In the genomic region with DNA sequence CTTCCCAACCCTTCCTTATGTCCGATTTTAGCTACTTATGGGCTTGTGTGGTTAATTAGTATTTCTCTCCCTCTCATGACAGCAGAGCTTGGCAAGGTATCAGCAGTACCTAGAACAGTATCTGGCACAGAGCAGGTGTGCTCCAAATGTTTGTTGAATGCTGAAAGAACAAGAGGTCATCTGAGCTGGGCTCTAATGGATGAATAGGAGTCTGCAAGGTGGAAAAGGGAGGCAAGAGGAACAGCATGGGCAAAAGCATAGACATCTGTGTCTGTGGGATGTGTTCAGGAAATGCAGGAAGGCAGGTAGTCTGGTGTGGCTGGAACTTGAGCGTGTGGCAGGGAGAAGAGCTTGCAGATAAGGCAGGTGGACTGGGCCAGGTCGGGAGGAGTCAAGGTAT, we compare ENCODE assay signal across 25 cellular contexts. TPM values are rescaled to one million over a fixed set of nuclear protein-coding genes. Genes with fewer than 3 reads are reported as not detected.
A peak's percentile ranks its signal among the peaks of the same experiment; 100 is the strongest.
DNase-seq lines count a peak whose midpoint lies in the region; ATAC-seq, FAIRE-seq and TF ChIP-seq lines count a peak whose summit lies in the region.
"Had no signal": no experiment of that assay in that cellular context is flagged by ENCODE, and none has a peak within 500 bp of the region (broad histone marks: within the 10 kb centered on the region; RNA-seq: fewer than 3 reads in every experiment).

No MANE protein-coding gene starts in this region.

- 76% methylated on average over 3 of the region's 3 CpGs for WGBS in A549 (ENCODE audit: missing lambda C conversion rate)

- peaks cover 38% of the 10 kb centered on the region for H3K4me1 ChIP-seq in A549
- H3K4me1 ChIP-seq: BE2C, HAP-1 had no signal

- no peaks in the 10 kb centered on the region for H3K36me3 Mint-ChIP-seq in nephron progenitor cell (ENCODE audit: low read depth)
- H3K36me3 Mint-ChIP-seq: CD14-positive monocyte had no signal

- H3K4me3 ChIP-seq in A549: no peak overlapping the region
- H3K4me3 ChIP-seq: BLaER1 treated with 17β-estradiol and CSF1 and Interleukin-3, amounts not matched to agents 10 nM and 100 nM; HAP-1 had no signal

- peaks cover 21% of the 10 kb centered on the region for H3K27me3 Mint-ChIP-seq in nephron progenitor cell (ENCODE audit: low read depth, poor library complexity)

- peak overlapping the region; percentile 36 to 88; a peak in 3 of 6 replicates for H3K27ac ChIP-seq in A549
- H3K27ac ChIP-seq: 22Rv1; BLaER1 treated with 17β-estradiol and CSF1 and Interleukin-3, amounts not matched to agents 10 nM and 100 nM had no signal

- no peak overlapping the region for H3K4me2 ChIP-seq in A549
- H3K4me2 ChIP-seq: BLaER1 treated with 17β-estradiol and CSF1 and Interleukin-3, amounts not matched to agents 10 nM and 100 nM had no signal

- no peak for FAIRE-seq in A549 (lab: Jason Lieb, UNC)
- FAIRE-seq: A204.1, GM12891, GM18507, H54 had no signal

- TF ChIP-seq CTCF in A549 (IDR thresholded peaks at IDR 0.05) (no peak), nephron progenitor cell (IDR thresholded peaks at IDR 0.05) (no peak)

- no peak for TF ChIP-seq RAD21 in A549 (conservative IDR thresholded peaks at IDR 0.05 in 1 of 2, IDR thresholded peaks at IDR 0.05 in 1 of 2)

- no peak for TF ChIP-seq POLR2A in A549 (IDR thresholded peaks at IDR 0.05; ENCODE audit: low read length)

- H3K9me3 ChIP-seq in A549: peaks cover 5% of the 10 kb centered on the region; the same call in 1 of the 3 replicates
- H3K9me3 ChIP-seq: BE2C; BLaER1 treated with 17β-estradiol and CSF1 and Interleukin-3, amounts not matched to agents 10 nM and 100 nM; HAP-1 had no signal

- H3K4me3 Mint-ChIP-seq in nephron progenitor cell: no peak overlapping the region
- H3K4me3 Mint-ChIP-seq: CD14-positive monocyte; CD4-positive, alpha-beta T cell; CD8-positive, alpha-beta memory T cell had no signal

- no peak for TF ChIP-seq EP300 in A549 (IDR thresholded peaks at IDR 0.05)

- H3K4me1 Mint-ChIP-seq in nephron progenitor cell: peaks cover 40% of the 10 kb centered on the region
- H3K4me1 Mint-ChIP-seq: CD14-positive monocyte; CD8-positive, alpha-beta memory T cell had no signal

- CTCF ChIA-PET in A549 (lab: Yijun Ruan, JAX): interaction anchor here (0.8 to 2.1 kb wide), 13 partner anchors 10 to 207 kb away, joined by 3 to 8 read pairs (median 4); partner anchors contain the start of gene RTN4RL2

- peak overlapping the region; percentile 11 for H3K27ac Mint-ChIP-seq in nephron progenitor cell
- H3K27ac Mint-ChIP-seq: CD14-positive monocyte; CD4-positive, alpha-beta T cell had no signal

- POLR2A ChIA-PET in A549 (lab: Yijun Ruan, JAX): interaction anchor here (1.1 kb wide), 1 partner anchor 26 kb away, joined by 3 read pairs; the partner anchor contains the start of gene SSRP1

- no peak for ATAC-seq in A549

- no peaks in the 10 kb centered on the region for H3K9me3 Mint-ChIP-seq in nephron progenitor cell
- H3K9me3 Mint-ChIP-seq: CD4-positive, alpha-beta T cell; CD8-positive, alpha-beta memory T cell had no signal

- DNase-seq in NCI-H2029 treated with DMSO at 0.1 percent for 48 hours (lab: John Stamatoyannopoulos, UW): peak; percentile 20
- DNase-seq in NCI-H2029 (lab: John Stamatoyannopoulos, UW): no peak
- DNase-seq in A549 (ENCODE audit: low read depth in 1 of 2, low spot score in 1 of 2): no peak
- DNase-seq in nephron progenitor cell: no peak
- no peak for DNase-seq in activated CD4-positive, alpha-beta T cell treated with anti-CD3 and anti-CD28 coated beads for 48 hours
- no peak for DNase-seq in hippocampal formation (lab: John Stamatoyannopoulos, UW)
- DNase-seq: ACHN; AML-193; BE2C; Calu3; CD4-positive, alpha-beta T cell; CD8-positive, alpha-beta memory T cell; COR-L47; DMS53; DMS79 treated with DMSO at 0.1 percent for 48 hours; GF-D8; GOT3 had no signal

TF ChIP-seq in A549, 52 proteins besides CTCF, POLR2A, EP300 and RAD21:
- TF ChIP-seq EHF (CRISPR knock-in tag; IDR thresholded peaks at IDR 0.05) (no peak), ZFP36 (IDR thresholded peaks at IDR 0.05; ENCODE audit: borderline replicate concordance, partially characterized antibody) (no peak), SMC3 (IDR thresholded peaks at IDR 0.05) (no peak), RFX5 (IDR thresholded peaks at IDR 0.05) (no peak), MAZ (IDR thresholded peaks at IDR 0.05; ENCODE audit: borderline replicate concordance, low read depth, low read length) (no peak)
- TF ChIP-seq, protein P1, sequence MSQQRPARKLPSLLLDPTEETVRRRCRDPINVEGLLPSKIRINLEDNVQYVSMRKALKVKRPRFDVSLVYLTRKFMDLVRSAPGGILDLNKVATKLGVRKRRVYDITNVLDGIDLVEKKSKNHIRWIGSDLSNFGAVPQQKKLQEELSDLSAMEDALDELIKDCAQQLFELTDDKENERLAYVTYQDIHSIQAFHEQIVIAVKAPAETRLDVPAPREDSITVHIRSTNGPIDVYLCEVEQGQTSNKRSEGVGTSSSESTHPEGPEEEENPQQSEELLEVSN (IDR thresholded peaks at IDR 0.05; ENCODE audit: borderline replicate concordance, low read depth): no peak

RNA-seq across cellular contexts. Expression of gene PRG3, which starts 19.0 kb away (rescaled TPM):
- polyA plus RNA-seq in A549 (2011; rRNA removed) (not detected in 2 replicates), A549 (2017; fragmentation: RNase III; extraction: RNeasy Plus Mini Kit Qiagen cat#74134 plus additional on column Dnase treatment) (not detected in 3 replicates)
- not detected in 2 replicates for polyA plus RNA-seq in A549 (2012; cell fraction: cytosol; rRNA removed)
- polyA plus RNA-seq in A549 (2012; cell fraction: nucleus; rRNA removed): not detected in 2 replicates
- not detected in 2 replicates for polyA minus RNA-seq in A549 (2011; rRNA and poly(A)+ RNA removed)
- polyA plus RNA-seq: CD14-positive monocyte; CD8-positive, alpha-beta memory T cell had no signal

RNA-seq across cellular contexts. Expression of gene P2RX3, which starts 23.8 kb away (rescaled TPM):
- polyA plus RNA-seq in A549 (2011; rRNA removed) (0.36 and 0.37 TPM in 2 replicates), A549 (2017; fragmentation: RNase III; extraction: RNeasy Plus Mini Kit Qiagen cat#74134 plus additional on column Dnase treatment) (0.05 to 0.17 TPM in 2 of 3 replicates, not detected in the other)
- polyA plus RNA-seq in A549 (2012; cell fraction: cytosol; rRNA removed): 0.21 and 0.34 TPM in 2 replicates
- polyA plus RNA-seq in A549 (2012; cell fraction: nucleus; rRNA removed): 0.17 and 0.23 TPM in 2 replicates
- polyA minus RNA-seq in A549 (2011; rRNA and poly(A)+ RNA removed): 0.15 and 0.17 TPM in 2 replicates
- polyA plus RNA-seq: CD14-positive monocyte; CD8-positive, alpha-beta memory T cell had no signal

RNA-seq across cellular contexts. Expression of gene SSRP1, which starts 26.2 kb away (rescaled TPM):
- polyA plus RNA-seq in A549 (2011; rRNA removed): 282 and 288 TPM in 2 replicates
- polyA plus RNA-seq in A549 (2012; cell fraction: cytosol; rRNA removed): 209 and 269 TPM in 2 replicates
- 245 and 266 TPM in 2 replicates for polyA plus RNA-seq in A549 (2012; cell fraction: nucleus; rRNA removed)
- 323 to 357 TPM (median 335 TPM) in 3 replicates for polyA plus RNA-seq in A549 (2017; fragmentation: RNase III; extraction: RNeasy Plus Mini Kit Qiagen cat#74134 plus additional on column Dnase treatment)
- 314 and 342 TPM in 2 replicates for polyA minus RNA-seq in A549 (2011; rRNA and poly(A)+ RNA removed)

RNA-seq across cellular contexts. Expression of gene PRG2, which starts 28.5 kb away (rescaled TPM):
- polyA plus RNA-seq in A549 (2011; rRNA removed): not detected in 2 replicates
- polyA plus RNA-seq in A549 (2012; cell fraction: cytosol; rRNA removed): 0.03 TPM in 1 of 2 replicates, not detected in the other
- 0.06 TPM in 1 of 2 replicates, not detected in the other for polyA plus RNA-seq in A549 (2012; cell fraction: nucleus; rRNA removed)
- not detected in 3 replicates for polyA plus RNA-seq in A549 (2017; fragmentation: RNase III; extraction: RNeasy Plus Mini Kit Qiagen cat#74134 plus additional on column Dnase treatment)
- not detected in 2 replicates for polyA minus RNA-seq in A549 (2011; rRNA and poly(A)+ RNA removed)
- polyA plus RNA-seq: CD14-positive monocyte; CD8-positive, alpha-beta memory T cell had no signal

RNA-seq across cellular contexts. Expression of gene TNKS1BP1, which starts 37.2 kb away (rescaled TPM):
- 35.0 and 36.5 TPM in 2 replicates for polyA plus RNA-seq in A549 (2011; rRNA removed)
- 23.5 and 25.3 TPM in 2 replicates for polyA plus RNA-seq in A549 (2012; cell fraction: cytosol; rRNA removed)
- 124 and 154 TPM in 2 replicates for polyA plus RNA-seq in A549 (2012; cell fraction: nucleus; rRNA removed)
- 46.2 to 54.5 TPM (median 53.1 TPM) in 3 replicates for polyA plus RNA-seq in A549 (2017; fragmentation: RNase III; extraction: RNeasy Plus Mini Kit Qiagen cat#74134 plus additional on column Dnase treatment)
- polyA minus RNA-seq in A549 (2011; rRNA and poly(A)+ RNA removed): 44.9 and 52.6 TPM in 2 replicates
